35 cellular contexts compared by ENCODE assay signal in genomic region chr5:138441221-138441620, GRCh38. TPM values are rescaled to one million over a fixed set of nuclear protein-coding genes. Genes with fewer than 3 reads are reported as not detected.
"Had no signal": no experiment of that assay in that cellular context is flagged by ENCODE, and none has a peak within 500 bp of the region (broad histone marks: within the 10 kb centered on the region; RNA-seq: fewer than 3 reads in every experiment).

No MANE protein-coding gene starts in this region.

- H3K27me3 ChIP-seq: brain microvascular endothelial cell, Peyer's patch had no signal

- H3K9me3 ChIP-seq: Peyer's patch had no signal

- H3K4me3 Mint-ChIP-seq: activated B cell treated with CpG ODN at 0.5 μM for 24 hours; activated CD4-positive, alpha-beta memory T cell treated with anti-CD3 and anti-CD28 coated beads for 36 hours; activated naive CD4-positive, alpha-beta T cell treated with anti-CD3 and anti-CD28 coated beads for 36 hours; activated naive CD8-positive, alpha-beta T cell treated with anti-CD3 and anti-CD28 coated beads, Interleukin-2, amount 50 U/mL, for 24 hours; activated T-cell treated with anti-CD3 and anti-CD28 coated beads, Interleukin-2, amount 50 U/mL, for 4 hours; activated T-helper 1 cell treated with anti-CD3 and anti-CD28 coated beads, Interleukin-12 subunit alpha, Interleukin-12 subunit beta, Interleukin-2, Interleukin-4 antibody, amounts not matched to agents 30 ng/mL and 10 ng/mL and 1 ng/mL, durations not matched to agents 14 hours and 24 hours and 36 hours had no signal

- H3K27ac ChIP-seq: brain microvascular endothelial cell, Peyer's patch, VCaP had no signal

- H3K27ac Mint-ChIP-seq: activated B cell treated with CpG ODN at 0.5 μM for 24 hours; activated CD4-positive, alpha-beta memory T cell treated with anti-CD3 and anti-CD28 coated beads for 36 hours; activated naive CD4-positive, alpha-beta T cell treated with anti-CD3 and anti-CD28 coated beads for 36 hours; activated naive CD8-positive, alpha-beta T cell treated with anti-CD3 and anti-CD28 coated beads, Interleukin-2, amount 50 U/mL, for 24 hours; activated T-helper 1 cell treated with anti-CD3 and anti-CD28 coated beads, Interleukin-12 subunit alpha, Interleukin-12 subunit beta, Interleukin-2, Interleukin-4 antibody, amounts not matched to agents 30 ng/mL and 10 ng/mL and 1 ng/mL, durations not matched to agents 14 hours and 24 hours and 36 hours; T-cell had no signal

- H3K9me3 Mint-ChIP-seq: activated B cell treated with CpG ODN at 0.5 μM for 24 hours; activated CD4-positive, alpha-beta memory T cell treated with anti-CD3 and anti-CD28 coated beads for 36 hours; activated naive CD4-positive, alpha-beta T cell treated with anti-CD3 and anti-CD28 coated beads for 36 hours; activated naive CD4-positive, alpha-beta T cell treated with anti-CD3 and anti-CD28 coated beads, Interleukin-2, amount 50 U/mL, for 72 hours; activated naive CD8-positive, alpha-beta T cell treated with anti-CD3 and anti-CD28 coated beads, Interleukin-2, amount 50 U/mL, for 24 hours; activated T-cell treated with anti-CD3 and anti-CD28 coated beads, Interleukin-2, amount 50 U/mL, for 4 hours; activated T-helper 1 cell treated with anti-CD3 and anti-CD28 coated beads, Interleukin-12 subunit alpha, Interleukin-12 subunit beta, Interleukin-2, Interleukin-4 antibody, amounts not matched to agents 30 ng/mL and 10 ng/mL and 1 ng/mL, durations not matched to agents 14 hours and 24 hours and 36 hours; T-cell had no signal

- DNase-seq: activated B cell treated with CpG ODN at 0.5 μM for 24 hours; activated CD4-positive, alpha-beta memory T cell treated with anti-CD3 and anti-CD28 coated beads for 36 hours; activated CD4-positive, alpha-beta T cell treated with anti-CD3 and anti-CD28 coated beads for 4 hours; activated CD4-positive, alpha-beta T cell treated with anti-CD3 and anti-CD28 coated beads, Interleukin-2, amount 50 U/mL, for 1 hour; activated CD4-positive, CD25-positive, alpha-beta regulatory T cell treated with anti-CD3 and anti-CD28 coated beads, Interleukin-2, amount 50 U/mL, for 72 hours; activated CD8-positive, alpha-beta memory T cell treated with anti-CD3 and anti-CD28 coated beads, Interleukin-2, amount 50 U/mL, for 4 hours; activated gamma-delta T cell treated with Interleukin-2 at 50 U/mL for 16 hours; activated naive CD4-positive, alpha-beta T cell treated with anti-CD3 and anti-CD28 coated beads for 36 hours; activated naive CD8-positive, alpha-beta T cell treated with anti-CD3 and anti-CD28 coated beads, Interleukin-2, amount 50 U/mL, for 24 hours; activated T-cell treated with anti-CD3 and anti-CD28 coated beads for 4 hours; activated T-cell treated with anti-CD3 and anti-CD28 coated beads, Interleukin-2, amount 50 U/mL, for 4 hours; anterior cingulate cortex; brain microvascular endothelial cell; central memory CD4-positive, alpha-beta T cell; Karpas-422; NCI-H1048; NCI-H1105 treated with DMSO at 0.1 percent for 48 hours; NCI-H1436; NCI-H1694; NCI-H2029; NCI-H510A; NCI-H526; NCI-H748 treated with DMSO at 0.1 percent for 48 hours; NK-92 treated with Interleukin-12 subunit alpha and Interleukin-12 subunit beta, amount 100 ng/mL, for 24 hours; PC-3; Peyer's patch; RPMI8226; SIG-M5; T-cell; T-helper 2 cell; T-helper 9 cell had no signal

- H3K4me3 ChIP-seq: Peyer's patch had no signal

- H3K27me3 Mint-ChIP-seq: activated B cell treated with CpG ODN at 0.5 μM for 24 hours; activated naive CD8-positive, alpha-beta T cell treated with anti-CD3 and anti-CD28 coated beads, Interleukin-2, amount 50 U/mL, for 24 hours had no signal

- H3K36me3 Mint-ChIP-seq: activated naive CD4-positive, alpha-beta T cell treated with anti-CD3 and anti-CD28 coated beads, Interleukin-2, amount 50 U/mL, for 72 hours; T-cell had no signal

- ATAC-seq: activated naive CD4-positive, alpha-beta T cell treated with anti-CD3 and anti-CD28 coated beads, Interleukin-2, amount 50 U/mL, for 72 hours; activated naive CD8-positive, alpha-beta T cell treated with anti-CD3 and anti-CD28 coated beads, Interleukin-2, amount 50 U/mL, for 24 hours; activated T-cell treated with anti-CD3 and anti-CD28 coated beads, Interleukin-2, amount 50 U/mL, for 4 hours; PC-3; SK-N-SH treated with all-trans-retinoic acid at 6 μM for 48 hours; T-cell had no signal

- H3K36me3 ChIP-seq: brain microvascular endothelial cell had no signal

RNA-seq across cellular contexts. Expression of gene REEP2, which starts 2.4 kb away (rescaled TPM):
- total RNA-seq: activated B cell treated with CpG ODN at 0.5 μM for 24 hours had no signal
